ENCODE assay signal across 18 cellular contexts in genomic region chrX:82320554-82320953, GRCh38.
"Had no signal": no experiment of that assay in that cellular context is flagged by ENCODE, and none has a peak within 500 bp of the region (broad histone marks: within the 10 kb centered on the region; RNA-seq: fewer than 3 reads in every experiment).

No MANE protein-coding gene starts in this region.

- H3K9me3 ChIP-seq: breast epithelium, colonic mucosa, esophagus squamous epithelium, heart right ventricle, upper lobe of left lung had no signal

- H3K27me3 ChIP-seq: breast epithelium, colonic mucosa, esophagus squamous epithelium, heart right ventricle, upper lobe of left lung had no signal

- H3K4me3 ChIP-seq: breast epithelium, colonic mucosa, dorsolateral prefrontal cortex, esophagus squamous epithelium, heart right ventricle, upper lobe of left lung had no signal

- H3K36me3 ChIP-seq: breast epithelium, colonic mucosa, esophagus squamous epithelium, heart right ventricle, upper lobe of left lung had no signal

- H3K27ac ChIP-seq: breast epithelium, colonic mucosa, dorsolateral prefrontal cortex, esophagus squamous epithelium, heart right ventricle, upper lobe of left lung had no signal

- DNase-seq: activated B cell treated with CpG ODN at 0.5 μM for 24 hours; activated CD4-positive, alpha-beta T cell treated with anti-CD3 and anti-CD28 coated beads for 36 hours; activated CD4-positive, alpha-beta T cell treated with anti-CD3 and anti-CD28 coated beads, Interleukin-2, amount 50 U/mL, for 48 hours; activated CD8-positive, alpha-beta memory T cell treated with anti-CD3 and anti-CD28 coated beads, Interleukin-2, amount 50 U/mL, for 48 hours; activated naive CD4-positive, alpha-beta T cell treated with Interleukin-2 at 50 U/mL for 16 hours; activated naive CD8-positive, alpha-beta T cell treated with anti-CD3 and anti-CD28 coated beads for 36 hours; activated T-cell treated with anti-CD3 and anti-CD28 coated beads, Interleukin-2, amount 50 U/mL, for 4 hours; colonic mucosa; dorsolateral prefrontal cortex; esophagus squamous epithelium; heart right ventricle; occipital lobe; retina; stimulated activated CD4-positive, alpha-beta T cell treated with anti-CD3 and anti-CD28 coated beads, Interleukin-4, amount 100 ng/mL, for 24 hours; stimulated activated naive CD4-positive, alpha-beta T cell treated with Interleukin-2 at 50 U/mL for 16 hours; T1000; upper lobe of left lung had no signal

- H3K4me1 ChIP-seq: breast epithelium, colonic mucosa, esophagus squamous epithelium, heart right ventricle, upper lobe of left lung had no signal
